1 cellular context compared by ENCODE assay signal in the genomic region with DNA sequence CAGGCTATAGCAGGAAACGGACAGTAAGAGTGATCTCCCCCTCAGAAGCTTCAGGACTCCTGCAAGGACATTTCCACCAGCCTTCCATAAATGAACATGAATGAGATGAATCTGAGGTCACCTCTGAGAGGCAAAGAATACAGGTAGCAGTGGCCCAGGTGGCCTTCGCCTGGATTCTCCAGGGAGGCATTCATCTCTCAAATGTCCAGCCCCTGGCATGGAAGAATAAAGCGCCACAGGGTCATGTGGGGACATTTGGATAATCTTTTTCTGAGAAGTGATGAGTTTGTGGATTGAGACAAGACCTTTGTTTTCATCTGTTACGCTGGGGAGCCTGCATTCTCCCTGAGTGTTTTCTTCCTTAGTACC.
TF ChIP-seq lines count a peak whose summit lies in the region.

No MANE protein-coding gene starts in this region.

TF ChIP-seq in K562, 482 proteins besides CTCF, POLR2A, EP300 and RAD21 (continued from another document):
- TF ChIP-seq, protein P1, sequence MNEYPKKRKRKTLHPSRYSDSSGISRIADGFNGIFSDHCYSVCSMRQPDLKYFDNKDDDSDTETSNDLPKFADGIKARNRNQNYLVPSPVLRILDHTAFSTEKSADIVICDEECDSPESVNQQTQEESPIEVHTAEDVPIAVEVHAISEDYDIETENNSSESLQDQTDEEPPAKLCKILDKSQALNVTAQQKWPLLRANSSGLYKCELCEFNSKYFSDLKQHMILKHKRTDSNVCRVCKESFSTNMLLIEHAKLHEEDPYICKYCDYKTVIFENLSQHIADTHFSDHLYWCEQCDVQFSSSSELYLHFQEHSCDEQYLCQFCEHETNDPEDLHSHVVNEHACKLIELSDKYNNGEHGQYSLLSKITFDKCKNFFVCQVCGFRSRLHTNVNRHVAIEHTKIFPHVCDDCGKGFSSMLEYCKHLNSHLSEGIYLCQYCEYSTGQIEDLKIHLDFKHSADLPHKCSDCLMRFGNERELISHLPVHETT (CRISPR knock-in tag; conservative IDR thresholded peaks at IDR 0.05 in 1 of 2, IDR thresholded peaks at IDR 0.05 in 1 of 2): 0 out of 4 replicates have a peak, but pooled peaks of 1 of the 2 experiments have one; percentile 27
- TF ChIP-seq NBN (IDR thresholded peaks at IDR 0.05; ENCODE audit: low read depth): 0 out of 2 replicates have a peak, but pooled peaks have one; percentile 25
- TF ChIP-seq MAFK (IDR thresholded peaks at IDR 0.05; ENCODE audit: low read length): 0 out of 2 replicates have a peak, but pooled peaks have one; percentile 4
- TF ChIP-seq, protein P2, sequence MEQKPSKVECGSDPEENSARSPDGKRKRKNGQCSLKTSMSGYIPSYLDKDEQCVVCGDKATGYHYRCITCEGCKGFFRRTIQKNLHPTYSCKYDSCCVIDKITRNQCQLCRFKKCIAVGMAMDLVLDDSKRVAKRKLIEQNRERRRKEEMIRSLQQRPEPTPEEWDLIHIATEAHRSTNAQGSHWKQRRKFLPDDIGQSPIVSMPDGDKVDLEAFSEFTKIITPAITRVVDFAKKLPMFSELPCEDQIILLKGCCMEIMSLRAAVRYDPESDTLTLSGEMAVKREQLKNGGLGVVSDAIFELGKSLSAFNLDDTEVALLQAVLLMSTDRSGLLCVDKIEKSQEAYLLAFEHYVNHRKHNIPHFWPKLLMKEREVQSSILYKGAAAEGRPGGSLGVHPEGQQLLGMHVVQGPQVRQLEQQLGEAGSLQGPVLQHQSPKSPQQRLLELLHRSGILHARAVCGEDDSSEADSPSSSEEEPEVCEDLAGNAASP (IDR thresholded peaks at IDR 0.05): peak; percentile 86; the same call in 1 of the 2 replicates
- no peak for TF ChIP-seq ZNF551 (CRISPR knock-in tag; IDR thresholded peaks at IDR 0.05)
- TF ChIP-seq, protein P3, sequence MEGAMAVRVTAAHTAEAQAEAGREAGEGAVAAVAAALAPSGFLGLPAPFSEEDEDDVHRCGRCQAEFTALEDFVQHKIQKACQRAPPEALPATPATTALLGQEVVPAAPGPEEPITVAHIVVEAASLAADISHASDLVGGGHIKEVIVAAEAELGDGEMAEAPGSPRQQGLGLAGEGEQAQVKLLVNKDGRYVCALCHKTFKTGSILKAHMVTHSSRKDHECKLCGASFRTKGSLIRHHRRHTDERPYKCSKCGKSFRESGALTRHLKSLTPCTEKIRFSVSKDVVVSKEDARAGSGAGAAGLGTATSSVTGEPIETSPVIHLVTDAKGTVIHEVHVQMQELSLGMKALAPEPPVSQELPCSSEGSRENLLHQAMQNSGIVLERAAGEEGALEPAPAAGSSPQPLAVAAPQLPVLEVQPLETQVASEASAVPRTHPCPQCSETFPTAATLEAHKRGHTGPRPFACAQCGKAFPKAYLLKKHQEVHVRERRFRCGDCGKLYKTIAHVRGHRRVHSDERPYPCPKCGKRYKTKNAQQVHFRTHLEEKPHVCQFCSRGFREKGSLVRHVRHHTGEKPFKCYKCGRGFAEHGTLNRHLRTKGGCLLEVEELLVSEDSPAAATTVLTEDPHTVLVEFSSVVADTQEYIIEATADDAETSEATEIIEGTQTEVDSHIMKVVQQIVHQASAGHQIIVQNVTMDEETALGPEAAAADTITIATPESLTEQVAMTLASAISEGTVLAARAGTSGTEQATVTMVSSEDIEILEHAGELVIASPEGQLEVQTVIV (CRISPR knock-in tag; IDR thresholded peaks at IDR 0.05; ENCODE audit: borderline replicate concordance): no peak
- 0 out of 2 replicates have a peak, but pooled peaks have one; percentile 12 for TF ChIP-seq EP400 (IDR thresholded peaks at IDR 0.05)
- TF ChIP-seq ZNF77 (CRISPR knock-in tag; IDR thresholded peaks at IDR 0.05): no peak
- TF ChIP-seq YY1 (IDR thresholded peaks at IDR 0.05; ENCODE audit: borderline replicate concordance in 1 of 3, control insufficient read depth in 1 of 3, extremely low read depth in 1 of 3, insufficient read depth in 3 of 3, insufficient read length in 1 of 3, insufficient replicate concordance in 2 of 3, low read depth in 1 of 3, low read length in 2 of 3): no peak
- TF ChIP-seq NCOR1 (IDR thresholded peaks at IDR 0.05): peak; percentile 38; the same call in 1 of the 2 replicates
- TF ChIP-seq FOXK2 (conservative IDR thresholded peaks at IDR 0.05 in 1 of 2, IDR thresholded peaks at IDR 0.05 in 1 of 2; ENCODE audit: low read depth in 2 of 2): peak in 1 of 2 experiments; percentile 10; a peak in 1 of 4 replicates
- TF ChIP-seq, protein P4, sequence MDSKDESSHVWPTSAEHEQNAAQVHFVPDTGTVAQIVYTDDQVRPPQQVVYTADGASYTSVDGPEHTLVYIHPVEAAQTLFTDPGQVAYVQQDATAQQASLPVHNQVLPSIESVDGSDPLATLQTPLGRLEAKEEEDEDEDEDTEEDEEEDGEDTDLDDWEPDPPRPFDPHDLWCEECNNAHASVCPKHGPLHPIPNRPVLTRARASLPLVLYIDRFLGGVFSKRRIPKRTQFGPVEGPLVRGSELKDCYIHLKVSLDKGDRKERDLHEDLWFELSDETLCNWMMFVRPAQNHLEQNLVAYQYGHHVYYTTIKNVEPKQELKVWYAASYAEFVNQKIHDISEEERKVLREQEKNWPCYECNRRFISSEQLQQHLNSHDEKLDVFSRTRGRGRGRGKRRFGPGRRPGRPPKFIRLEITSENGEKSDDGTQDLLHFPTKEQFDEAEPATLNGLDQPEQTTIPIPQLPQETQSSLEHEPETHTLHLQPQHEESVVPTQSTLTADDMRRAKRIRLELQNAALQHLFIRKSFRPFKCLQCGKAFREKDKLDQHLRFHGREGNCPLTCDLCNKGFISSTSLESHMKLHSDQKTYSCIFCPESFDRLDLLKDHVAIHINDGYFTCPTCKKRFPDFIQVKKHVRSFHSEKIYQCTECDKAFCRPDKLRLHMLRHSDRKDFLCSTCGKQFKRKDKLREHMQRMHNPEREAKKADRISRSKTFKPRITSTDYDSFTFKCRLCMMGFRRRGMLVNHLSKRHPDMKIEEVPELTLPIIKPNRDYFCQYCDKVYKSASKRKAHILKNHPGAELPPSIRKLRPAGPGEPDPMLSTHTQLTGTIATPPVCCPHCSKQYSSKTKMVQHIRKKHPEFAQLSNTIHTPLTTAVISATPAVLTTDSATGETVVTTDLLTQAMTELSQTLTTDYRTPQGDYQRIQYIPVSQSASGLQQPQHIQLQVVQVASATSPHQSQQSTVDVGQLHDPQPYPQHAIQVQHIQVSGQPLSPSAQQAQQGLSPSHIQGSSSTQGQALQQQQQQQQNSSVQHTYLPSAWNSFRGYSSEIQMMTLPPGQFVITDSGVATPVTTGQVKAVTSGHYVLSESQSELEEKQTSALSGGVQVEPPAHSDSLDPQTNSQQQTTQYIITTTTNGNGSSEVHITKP (IDR thresholded peaks at IDR 0.05; ENCODE audit: partially characterized antibody): peak; percentile 5
- TF ChIP-seq ZNF212 (CRISPR knock-in tag; IDR thresholded peaks at IDR 0.05): no peak
- TF ChIP-seq, protein P5, sequence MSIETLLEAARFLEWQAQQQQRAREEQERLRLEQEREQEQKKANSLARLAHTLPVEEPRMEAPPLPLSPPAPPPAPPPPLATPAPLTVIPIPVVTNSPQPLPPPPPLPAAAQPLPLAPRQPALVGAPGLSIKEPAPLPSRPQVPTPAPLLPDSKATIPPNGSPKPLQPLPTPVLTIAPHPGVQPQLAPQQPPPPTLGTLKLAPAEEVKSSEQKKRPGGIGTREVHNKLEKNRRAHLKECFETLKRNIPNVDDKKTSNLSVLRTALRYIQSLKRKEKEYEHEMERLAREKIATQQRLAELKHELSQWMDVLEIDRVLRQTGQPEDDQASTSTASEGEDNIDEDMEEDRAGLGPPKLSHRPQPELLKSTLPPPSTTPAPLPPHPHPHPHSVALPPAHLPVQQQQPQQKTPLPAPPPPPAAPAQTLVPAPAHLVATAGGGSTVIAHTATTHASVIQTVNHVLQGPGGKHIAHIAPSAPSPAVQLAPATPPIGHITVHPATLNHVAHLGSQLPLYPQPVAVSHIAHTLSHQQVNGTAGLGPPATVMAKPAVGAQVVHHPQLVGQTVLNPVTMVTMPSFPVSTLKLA (conservative IDR thresholded peaks at IDR 0.05): 0 out of 4 replicates have a peak, but pooled peaks of 1 of the 2 experiments have one; percentile 21
- TF ChIP-seq RAD51 (IDR thresholded peaks at IDR 0.05; ENCODE audit: borderline replicate concordance, low read depth): 0 out of 2 replicates have a peak, but pooled peaks have one; percentile 29
- TF ChIP-seq HDAC1 (IDR thresholded peaks at IDR 0.05): peak in 1 of 2 experiments; percentile 8; a peak in 2 of 4 replicates
- TF ChIP-seq, protein P6, sequence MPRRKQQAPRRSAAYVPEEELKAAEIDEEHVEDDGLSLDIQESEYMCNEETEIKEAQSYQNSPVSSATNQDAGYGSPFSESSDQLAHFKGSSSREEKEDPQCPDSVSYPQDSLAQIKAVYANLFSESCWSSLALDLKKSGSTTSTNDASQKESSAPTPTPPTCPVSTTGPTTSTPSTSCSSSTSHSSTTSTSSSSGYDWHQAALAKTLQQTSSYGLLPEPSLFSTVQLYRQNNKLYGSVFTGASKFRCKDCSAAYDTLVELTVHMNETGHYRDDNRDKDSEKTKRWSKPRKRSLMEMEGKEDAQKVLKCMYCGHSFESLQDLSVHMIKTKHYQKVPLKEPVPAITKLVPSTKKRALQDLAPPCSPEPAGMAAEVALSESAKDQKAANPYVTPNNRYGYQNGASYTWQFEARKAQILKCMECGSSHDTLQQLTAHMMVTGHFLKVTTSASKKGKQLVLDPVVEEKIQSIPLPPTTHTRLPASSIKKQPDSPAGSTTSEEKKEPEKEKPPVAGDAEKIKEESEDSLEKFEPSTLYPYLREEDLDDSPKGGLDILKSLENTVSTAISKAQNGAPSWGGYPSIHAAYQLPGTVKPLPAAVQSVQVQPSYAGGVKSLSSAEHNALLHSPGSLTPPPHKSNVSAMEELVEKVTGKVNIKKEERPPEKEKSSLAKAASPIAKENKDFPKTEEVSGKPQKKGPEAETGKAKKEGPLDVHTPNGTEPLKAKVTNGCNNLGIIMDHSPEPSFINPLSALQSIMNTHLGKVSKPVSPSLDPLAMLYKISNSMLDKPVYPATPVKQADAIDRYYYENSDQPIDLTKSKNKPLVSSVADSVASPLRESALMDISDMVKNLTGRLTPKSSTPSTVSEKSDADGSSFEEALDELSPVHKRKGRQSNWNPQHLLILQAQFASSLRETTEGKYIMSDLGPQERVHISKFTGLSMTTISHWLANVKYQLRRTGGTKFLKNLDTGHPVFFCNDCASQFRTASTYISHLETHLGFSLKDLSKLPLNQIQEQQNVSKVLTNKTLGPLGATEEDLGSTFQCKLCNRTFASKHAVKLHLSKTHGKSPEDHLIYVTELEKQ (CRISPR knock-in tag; IDR thresholded peaks at IDR 0.05): no peak
- TF ChIP-seq MYC (IDR thresholded peaks at IDR 0.05; ENCODE audit: low read depth, low read length): peak; percentile 37; the same call in 1 of the 2 replicates
- no peak for TF ChIP-seq MYC (CRISPR knock-in tag; IDR thresholded peaks at IDR 0.05; ENCODE audit: borderline replicate concordance, low read depth)
- 0 out of 2 replicates have a peak, but pooled peaks have one; percentile 21 for TF ChIP-seq LEF1 (IDR thresholded peaks at IDR 0.05)
- TF ChIP-seq ATF1 (CRISPR knock-in tag; IDR thresholded peaks at IDR 0.05): no peak
- TF ChIP-seq ATF1 (tag; IDR thresholded peaks at IDR 0.05): 0 out of 2 replicates have a peak, but pooled peaks have one; percentile 41
- peak; percentile 14 for TF ChIP-seq ETV1 (tag; conservative IDR thresholded peaks at IDR 0.05; ENCODE audit: low read depth)
- no peak for TF ChIP-seq HMGN3 (IDR thresholded peaks at IDR 0.05; ENCODE audit: borderline replicate concordance, extremely low read depth, insufficient read length, low read depth, low read length)
- TF ChIP-seq L3MBTL2 (IDR thresholded peaks at IDR 0.05): 0 out of 2 replicates have a peak, but pooled peaks have one; percentile 54
- peak; percentile 53 for TF ChIP-seq RBBP5 (IDR thresholded peaks at IDR 0.05; ENCODE audit: borderline replicate concordance, insufficient read depth, low read length, poor library complexity, severe bottlenecking)
- 0 out of 2 replicates have a peak, but pooled peaks have one; percentile 31 for TF ChIP-seq MEF2D (tag; conservative IDR thresholded peaks at IDR 0.05; ENCODE audit: low read depth)
- TF ChIP-seq FOSL1 (tag; conservative IDR thresholded peaks at IDR 0.05): peak; percentile 39; the same call in 1 of the 2 replicates
- TF ChIP-seq DDX20 (tag; IDR thresholded peaks at IDR 0.05; ENCODE audit: low read depth): 0 out of 2 replicates have a peak, but pooled peaks have one; percentile 24
TF ChIP-seq in K562: peak in this region for 24.
